8 cellular contexts compared by ENCODE assay signal in the genomic region with DNA sequence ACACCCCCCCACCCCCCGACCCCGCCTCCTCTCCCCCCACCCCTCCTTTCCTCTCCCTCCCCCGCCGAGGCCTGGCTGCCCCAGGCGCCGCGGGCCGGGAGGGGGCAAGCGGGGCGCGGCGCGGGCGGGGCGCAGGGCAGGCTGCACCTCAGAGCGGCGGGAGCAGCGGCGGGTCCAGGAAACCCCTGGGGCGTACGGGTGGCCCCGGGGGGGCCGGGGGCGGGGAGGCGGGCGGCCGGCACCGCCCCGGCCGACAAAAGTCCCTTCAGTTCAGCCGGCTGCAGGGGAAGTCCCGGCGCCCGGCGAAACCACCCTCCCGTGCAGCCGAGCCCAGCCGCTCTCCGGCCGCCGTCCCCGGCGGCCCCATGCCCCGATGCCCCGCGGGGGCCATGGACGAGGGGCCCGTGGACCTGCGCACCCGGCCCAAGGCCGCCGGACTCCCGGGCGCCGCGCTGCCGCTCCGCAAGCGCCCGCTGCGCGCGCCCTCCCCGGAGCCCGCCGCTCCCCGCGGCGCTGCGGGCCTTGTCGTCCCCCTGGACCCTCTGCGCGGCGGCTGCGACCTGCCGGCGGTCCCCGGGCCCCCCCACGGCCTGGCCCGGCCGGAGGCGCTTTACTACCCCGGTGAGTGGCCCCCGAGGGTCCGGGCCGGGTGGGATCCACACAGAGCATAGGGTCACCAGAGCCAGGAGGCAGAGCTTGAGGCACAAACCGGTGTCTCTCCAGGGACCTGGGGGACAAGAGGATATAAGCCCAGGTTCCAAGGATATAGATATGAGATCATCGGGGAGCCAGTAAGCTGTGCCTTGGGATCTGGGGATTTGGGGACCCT. TPM values are rescaled to one million over a fixed set of nuclear protein-coding genes. Genes with fewer than 3 reads are reported as not detected.
A peak's percentile ranks its signal among the peaks of the same experiment; 100 is the strongest.
DNase-seq lines count a peak whose midpoint lies in the region; ATAC-seq, FAIRE-seq and TF ChIP-seq lines count a peak whose summit lies in the region.

A gene with protein sequence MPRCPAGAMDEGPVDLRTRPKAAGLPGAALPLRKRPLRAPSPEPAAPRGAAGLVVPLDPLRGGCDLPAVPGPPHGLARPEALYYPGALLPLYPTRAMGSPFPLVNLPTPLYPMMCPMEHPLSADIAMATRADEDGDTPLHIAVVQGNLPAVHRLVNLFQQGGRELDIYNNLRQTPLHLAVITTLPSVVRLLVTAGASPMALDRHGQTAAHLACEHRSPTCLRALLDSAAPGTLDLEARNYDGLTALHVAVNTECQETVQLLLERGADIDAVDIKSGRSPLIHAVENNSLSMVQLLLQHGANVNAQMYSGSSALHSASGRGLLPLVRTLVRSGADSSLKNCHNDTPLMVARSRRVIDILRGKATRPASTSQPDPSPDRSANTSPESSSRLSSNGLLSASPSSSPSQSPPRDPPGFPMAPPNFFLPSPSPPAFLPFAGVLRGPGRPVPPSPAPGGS (plus strand): TSS at position 283 of the 829 bp plus-strand sequence. CDS start 83 bp downstream, at position 366.

- peaks cover 16% of the 10 kb centered on the region for H3K79me2 ChIP-seq in HepG2 (ENCODE audit: insufficient read depth, low read length)

- TF ChIP-seq RAD21 in HepG2 (CRISPR knock-in tag; IDR thresholded peaks at IDR 0.05), result peak; percentile 64

- TF ChIP-seq EP300 in HepG2 (IDR thresholded peaks at IDR 0.05; ENCODE audit: low read depth in 2 of 2, low read length in 2 of 2) (peak; percentile 66 to 89), HepG2 (CRISPR knock-in tag; IDR thresholded peaks at IDR 0.05; ENCODE audit: borderline replicate concordance) (no peak)

- H2AFZ ChIP-seq in HepG2 (ENCODE audit: low read length), result peak within 1 kb of the TSS; percentile 50

- no peak for TF ChIP-seq CTCF in HL-60 (IDR thresholded peaks at IDR 0.05; ENCODE audit: insufficient read depth, low read length)
- TF ChIP-seq CTCF in chondrocyte (IDR thresholded peaks at IDR 0.05), result no peak
- TF ChIP-seq CTCF in HepG2 (CRISPR knock-in tag; IDR thresholded peaks at IDR 0.05), result no peak

- TF ChIP-seq POLR2A in HepG2 (IDR thresholded peaks at IDR 0.05; ENCODE audit: insufficient read depth in 1 of 2, low read depth in 2 of 2, low read length in 2 of 2), result peak in 1 of 2 experiments; percentile 52; a peak in 2 of 4 replicates

- in situ Hi-C loops in HepG2 (cut with HindIII; ENCODE audit: extremely low pct_ligation_motif_present, low pct_unique_long_range_greater_than_20kb), result no loop called here

- BruUV-seq in HepG2 (replicated peaks; lab: Mats Ljungman, UMichigan), result no TSS peak

- H3K27me3 Mint-ChIP-seq in chondrocyte (ENCODE audit: low read depth), result no peaks in the 10 kb centered on the region

- peak within 1 kb of the TSS; percentile 95 for H3K27ac Mint-ChIP-seq in chondrocyte (ENCODE audit: unreplicated experiment)

- DNase-seq in NCI-H2196 (lab: John Stamatoyannopoulos, UW; ENCODE audit: unreplicated experiment), result peak; percentile 76
- no peak for DNase-seq in NCI-H2196 treated with DMSO at 0.1 percent for 48 hours (lab: John Stamatoyannopoulos, UW; ENCODE audit: unreplicated experiment)
- DNase-seq in HL-60 (ENCODE audit: low read depth in 1 of 2, low spot score in 1 of 2), result peak in 1 of 2 experiments; percentile 51
- peak; percentile 30 to 72 (median 50) for DNase-seq in activated CD4-positive, CD25-positive, alpha-beta regulatory T cell (lab: John Stamatoyannopoulos, UW)
- no peak for DNase-seq in chondrocyte (ENCODE audit: low spot score)
- no peak for DNase-seq in HepG2 (ENCODE audit: low spot score)
- peak; percentile 35 to 66 for DNase-seq in stimulated activated CD4-positive, alpha-beta T cell treated with anti-CD3 and anti-CD28 coated beads, Interleukin-4, amount 100 ng/mL, for 48 hours (ENCODE audit: low read depth in 2 of 2)

- H3K36me3 ChIP-seq in HepG2 (replicated peaks in 1 of 2; ENCODE audit: control insufficient read depth in 1 of 2, insufficient read depth in 2 of 2, low read length in 2 of 2), result peaks cover 1 to 6% of the 10 kb centered on the region in 2 experiments; a peak in 3 of 5 replicates

- CTCF ChIA-PET in HepG2 (lab: Yijun Ruan, JAX; ENCODE audit: low intra/inter-chr PET ratio, low total read pairs), result no interaction called here

- H3K4me1 ChIP-seq in HepG2 (ENCODE audit: insufficient read depth, low read length), result peaks cover 81% of the 10 kb centered on the region

- no peaks in the 10 kb centered on the region for H3K9me3 ChIP-seq in HepG2 (ENCODE audit: low read length)

- no peak for FAIRE-seq in HepG2 (lab: Jason Lieb, UNC)

- H3K4me3 ChIP-seq in HL-60 (replicated peaks; ENCODE audit: insufficient read depth, low read length) (peak within 1 kb of the TSS; percentile 58), HepG2 (replicated peaks in 1 of 3; ENCODE audit: insufficient read depth in 1 of 3, low read depth in 2 of 3, low read length in 3 of 3) (peak within 1 kb of the TSS; percentile 71 to 97 (median 79))

- H4K20me1 ChIP-seq in HepG2 (ENCODE audit: insufficient read depth, low read length), result no peaks in the 10 kb centered on the region

- no peaks in the 10 kb centered on the region for H3K27me3 ChIP-seq in HL-60 (ENCODE audit: insufficient read depth, poor library complexity, severe bottlenecking)
- H3K27me3 ChIP-seq in HepG2 (ENCODE audit: control insufficient read depth in 1 of 2, insufficient read depth in 2 of 2, low read length in 2 of 2), result no peaks in the 10 kb centered on the region; a peak in 1 of 5 replicates

- H3K36me3 Mint-ChIP-seq in chondrocyte (ENCODE audit: low read depth), result peaks cover 3% of the 10 kb centered on the region

- POLR2A ChIA-PET in HepG2 (lab: Yijun Ruan, JAX), result interaction anchor here (0.6 to 1.7 kb wide), 8 partner anchors 13 to 31 kb away, joined by 3 to 9 read pairs (median 5); no protein-coding TSS in a partner anchor

- H3K9me3 Mint-ChIP-seq in chondrocyte (ENCODE audit: low read depth), result no peaks in the 10 kb centered on the region

- H3K27ac ChIP-seq in HL-60 (replicated peaks) (peak within 1 kb of the TSS; percentile 72), HepG2 (ENCODE audit: extremely low read length, insufficient read depth, low read length) (peak within 1 kb of the TSS; percentile 95)

- H3K4me1 Mint-ChIP-seq in chondrocyte (ENCODE audit: low read depth), result peaks cover 76% of the 10 kb centered on the region

- intact Hi-C loops in HepG2 (cut with micrococcal nuclease; ENCODE audit: unreplicated experiment), result no loop called here

- peak within 1 kb of the TSS; percentile 89 for H3K9ac ChIP-seq in HepG2 (ENCODE audit: insufficient read depth, low read depth, low read length)

- H3K4me2 ChIP-seq in HepG2 (ENCODE audit: low read depth, low read length), result peak within 1 kb of the TSS; percentile 87

- H3K4me3 Mint-ChIP-seq in chondrocyte (ENCODE audit: unreplicated experiment), result peak within 1 kb of the TSS; percentile 85

- WGBS in HepG2 (ENCODE audit: low lambda C conversion rate), result 1% methylated on average over 23 of the region's 88 CpGs

- ATAC-seq in HepG2 (peak; percentile 42), HG03469 (IDR thresholded peaks at IDR 0.05; ENCODE audit: unreplicated experiment) (no peak)

TF ChIP-seq in HepG2, 621 proteins besides CTCF, POLR2A, EP300 and RAD21 (continues in another document):
- TF ChIP-seq YY1 (IDR thresholded peaks at IDR 0.05; ENCODE audit: insufficient read depth, insufficient replicate concordance, low read depth, low read length) (peak; percentile 68), ZNF205 (CRISPR knock-in tag; IDR thresholded peaks at IDR 0.05) (no peak), ZFP1 (CRISPR knock-in tag; IDR thresholded peaks at IDR 0.05) (no peak), MED1 (CRISPR knock-in tag; IDR thresholded peaks at IDR 0.05) (no peak)
- TF ChIP-seq, protein P1, sequence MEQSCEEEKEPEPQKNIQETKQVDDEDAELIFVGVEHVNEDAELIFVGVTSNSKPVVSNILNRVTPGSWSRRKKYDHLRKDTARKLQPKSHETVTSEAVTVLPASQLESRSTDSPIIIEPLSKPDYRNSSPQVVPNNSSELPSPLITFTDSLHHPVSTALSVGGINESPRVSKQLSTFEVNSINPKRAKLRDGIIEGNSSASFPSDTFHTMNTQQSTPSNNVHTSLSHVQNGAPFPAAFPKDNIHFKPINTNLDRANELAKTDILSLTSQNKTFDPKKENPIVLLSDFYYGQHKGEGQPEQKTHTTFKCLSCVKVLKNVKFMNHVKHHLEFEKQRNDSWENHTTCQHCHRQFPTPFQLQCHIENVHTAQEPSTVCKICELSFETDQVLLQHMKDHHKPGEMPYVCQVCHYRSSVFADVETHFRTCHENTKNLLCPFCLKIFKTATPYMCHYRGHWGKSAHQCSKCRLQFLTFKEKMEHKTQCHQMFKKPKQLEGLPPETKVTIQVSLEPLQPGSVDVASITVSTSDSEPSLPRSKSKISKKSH (CRISPR knock-in tag; IDR thresholded peaks at IDR 0.05; ENCODE audit: borderline replicate concordance), result no peak

RNA-seq across cellular contexts. Expression of the gene that starts here (rescaled TPM):
- total RNA-seq in chondrocyte (9.2 to 14.9 TPM (median 11.8 TPM) in 3 replicates), HepG2 (2016; rRNA removed; fragmentation: Illumina TruSeq; extraction: Trizol) (2.0 and 4.0 TPM in 2 replicates)
- 4.5 and 8.9 TPM in 2 replicates for total RNA-seq in HepG2 (2016; cell fraction: cytosol; rRNA removed; fragmentation: Illumina TruSeq; extraction: Trizol; ENCODE audit: low read depth)
- total RNA-seq in HepG2 (2016; cell fraction: insoluble cytoplasmic fraction; rRNA removed; fragmentation: Illumina TruSeq; extraction: Trizol), result 1.9 and 4.2 TPM in 2 replicates
- total RNA-seq in HepG2 (2016; cell fraction: membrane; rRNA removed; fragmentation: Illumina TruSeq; extraction: Trizol), result 8.2 and 10.1 TPM in 2 replicates
- 3.1 and 4.6 TPM in 2 replicates for total RNA-seq in HepG2 (2016; cell fraction: nucleus; rRNA removed; fragmentation: Illumina TruSeq; extraction: Trizol)
- polyA plus RNA-seq in HepG2 (2011; rRNA removed), result 2.3 and 2.6 TPM in 2 replicates
- 1.8 and 3.4 TPM in 2 replicates for polyA plus RNA-seq in HepG2 (2011; cell fraction: cytosol; rRNA removed)
- polyA plus RNA-seq in HepG2 (2011; cell fraction: nucleus; rRNA removed), result 23.1 and 29.5 TPM in 2 replicates
- polyA plus RNA-seq in HepG2 (2012), result 6.8 and 9.9 TPM in 2 replicates
- 13.0 TPM in 2 replicates for polyA plus RNA-seq in HepG2 (2016; cell fraction: cytosol; fragmentation: Illumina TruSeq; extraction: Trizol; ENCODE audit: low read depth)
- 8.2 and 12.0 TPM in 2 replicates for polyA plus RNA-seq in HepG2 (2016; cell fraction: insoluble cytoplasmic fraction; fragmentation: Illumina TruSeq; extraction: Trizol; ENCODE audit: low read depth)
- polyA plus RNA-seq in HepG2 (2016; cell fraction: membrane; fragmentation: Illumina TruSeq; extraction: Trizol; ENCODE audit: low read depth), result 18.9 and 20.6 TPM in 2 replicates
- 17.9 and 18.7 TPM in 2 replicates for polyA plus RNA-seq in HepG2 (2016; cell fraction: nucleus; fragmentation: Illumina TruSeq; extraction: Trizol; ENCODE audit: insufficient read depth, low read depth)
- polyA minus RNA-seq in HepG2 (2011; rRNA and poly(A)+ RNA removed; ENCODE audit: low replicate concordance), result 5.3 and 5.6 TPM in 2 replicates
- polyA minus RNA-seq in HepG2 (2011; cell fraction: cytosol; rRNA and poly(A)+ RNA removed), result 4.7 and 5.7 TPM in 2 replicates
- 3.2 and 4.1 TPM in 2 replicates for polyA minus RNA-seq in HepG2 (2011; cell fraction: nucleus; rRNA and poly(A)+ RNA removed)

Comparison
In these comparisons a context has a peak if more than half of its experiments do, and no peak if none do; other contexts are left out.
1. DNase-seq: peak in NCI-H2196 (single experiment), activated CD4-positive, CD25-positive, alpha-beta regulatory T cell (4 of 4) and stimulated activated CD4-positive, alpha-beta T cell treated with anti-CD3 and anti-CD28 coated beads, Interleukin-4, amount 100 ng/mL, for 48 hours (2 of 2); none in NCI-H2196 treated with DMSO at 0.1 percent for 48 hours (single experiment), chondrocyte (single experiment) and HepG2 (single experiment).